In genomic region chr17:31313982-31314787, GRCh38 we compare ENCODE assay signal across 9 cellular contexts. TPM values are rescaled to one million over a fixed set of nuclear protein-coding genes. Genes with fewer than 3 reads are reported as not detected.
A peak's percentile ranks its signal among the peaks of the same experiment; 100 is the strongest.
DNase-seq lines count a peak whose midpoint lies in the region; ATAC-seq, FAIRE-seq and TF ChIP-seq lines count a peak whose summit lies in the region.
"Had no signal": no experiment of that assay in that cellular context is flagged by ENCODE, and none has a peak within 500 bp of the region (broad histone marks: within the 10 kb centered on the region; RNA-seq: fewer than 3 reads in every experiment).

Gene EVI2B (minus strand): TSS chr17:31314054. CDS start chr17:31305609, 8,445 bp downstream.

- DNase-seq in M059J (ENCODE audit: low read depth): peak; percentile 88
- peak; percentile 39 for DNase-seq in astrocyte (ENCODE audit: low read depth)
- DNase-seq in naive thymus-derived CD4-positive, alpha-beta T cell: peak in 7 of 9 donors; percentile 51 to 73 (median 69)
- no peak for DNase-seq in NCI-H128 (lab: John Stamatoyannopoulos, UW; ENCODE audit: unreplicated experiment)
- DNase-seq in NCI-H2029 (lab: John Stamatoyannopoulos, UW): no peak
- DNase-seq in glutamatergic neuron: no peak

- no peak within 1 kb of the TSS for H2AFZ ChIP-seq in astrocyte (ENCODE audit: low read depth, low read length)

- peak within 1 kb of the TSS; percentile 4 for H3K4me2 ChIP-seq in astrocyte (ENCODE audit: low read length)

- H3K4me3 ChIP-seq in astrocyte (ENCODE audit: insufficient read depth, low read depth, low read length): no peak within 1 kb of the TSS
- H3K4me3 ChIP-seq in naive thymus-derived CD4-positive, alpha-beta T cell (ENCODE audit: low read length): peak within 1 kb of the TSS; percentile 63

- H3K27me3 Mint-ChIP-seq in astrocyte (ENCODE audit: low read depth, unreplicated experiment): no peaks in the 10 kb centered on the region
- peaks cover 0 to 2% (median 0%) of the 10 kb centered on the region in 5 donors for H3K27me3 Mint-ChIP-seq in naive thymus-derived CD4-positive, alpha-beta T cell
- H3K27me3 Mint-ChIP-seq in glutamatergic neuron (ENCODE audit: unreplicated experiment): no peaks in the 10 kb centered on the region

- FAIRE-seq in astrocyte (lab: Jason Lieb, UNC): no peak

- intact Hi-C loops in naive thymus-derived CD4-positive, alpha-beta T cell (cut with micrococcal nuclease): loop anchor here (5.0 to 10.0 kb wide), 6 partner anchors 58 to 1919 kb away; partner anchors contain the start of genes CRLF3 (in 1 of the 2), NF1 (in 1 of the 2) and TAOK1 (in 1 of the 2)

- no peaks in the 10 kb centered on the region for H3K27me3 ChIP-seq in astrocyte (ENCODE audit: insufficient read depth, low read length)
- no peaks in the 10 kb centered on the region for H3K27me3 ChIP-seq in naive thymus-derived CD4-positive, alpha-beta T cell (ENCODE audit: control insufficient read depth in 2 of 2, insufficient read depth in 2 of 2, low read length in 2 of 2)

- ATAC-seq in GM18505 (IDR thresholded peaks at IDR 0.05; ENCODE audit: unreplicated experiment): peak; percentile 34
- ATAC-seq in naive thymus-derived CD4-positive, alpha-beta T cell: peak; percentile 46
- ATAC-seq in HG02623 (IDR thresholded peaks at IDR 0.05; ENCODE audit: unreplicated experiment): no peak

- H4K20me1 ChIP-seq in astrocyte (ENCODE audit: insufficient read depth, low read length): no peaks in the 10 kb centered on the region

- H3K4me1 ChIP-seq in astrocyte (ENCODE audit: insufficient read depth, low read length): peaks cover 7% of the 10 kb centered on the region
- peaks cover 27 to 41% of the 10 kb centered on the region in 2 donors for H3K4me1 ChIP-seq in naive thymus-derived CD4-positive, alpha-beta T cell (ENCODE audit: control insufficient read depth in 2 of 2, insufficient read depth in 2 of 2, low read length in 2 of 2)

- peak; percentile 49 for TF ChIP-seq POLR2A in GM18505 (IDR thresholded peaks at IDR 0.05; ENCODE audit: borderline replicate concordance, extremely low read depth, insufficient read depth, insufficient read length)

- no peaks in the 10 kb centered on the region for H3K9me3 ChIP-seq in astrocyte (ENCODE audit: insufficient read depth, low read depth, low read length)
- no peaks in the 10 kb centered on the region for H3K9me3 ChIP-seq in naive thymus-derived CD4-positive, alpha-beta T cell (ENCODE audit: control insufficient read depth in 2 of 3, low read length in 3 of 3)

- CTCF ChIA-PET in naive thymus-derived CD4-positive, alpha-beta T cell (lab: Charles Lee): no interaction called here

- H3K36me3 Mint-ChIP-seq in astrocyte (ENCODE audit: low read depth, unreplicated experiment) (peaks cover 1% of the 10 kb centered on the region), glutamatergic neuron (ENCODE audit: unreplicated experiment) (no peaks in the 10 kb centered on the region)
- peaks cover 3 to 28% (median 8%) of the 10 kb centered on the region in 5 donors for H3K36me3 Mint-ChIP-seq in naive thymus-derived CD4-positive, alpha-beta T cell

- no peak within 1 kb of the TSS for H3K4me3 Mint-ChIP-seq in astrocyte (ENCODE audit: unreplicated experiment)
- H3K4me3 Mint-ChIP-seq in naive thymus-derived CD4-positive, alpha-beta T cell: peak within 1 kb of the TSS; percentile 85 to 98 (median 92)
- no peak within 1 kb of the TSS for H3K4me3 Mint-ChIP-seq in glutamatergic neuron (ENCODE audit: unreplicated experiment)

- H3K9me3 Mint-ChIP-seq in astrocyte (ENCODE audit: unreplicated experiment) (no peaks in the 10 kb centered on the region), glutamatergic neuron (ENCODE audit: unreplicated experiment) (no peaks in the 10 kb centered on the region)
- peaks cover 0 to 3% (median 0%) of the 10 kb centered on the region in 11 donors for H3K9me3 Mint-ChIP-seq in naive thymus-derived CD4-positive, alpha-beta T cell

- POLR2A ChIA-PET in naive thymus-derived CD4-positive, alpha-beta T cell (lab: Charles Lee): interaction anchor here (0.7 to 5.3 kb wide), 7 partner anchors 6 to 195 kb away, joined by 3 to 73 read pairs (median 10); partner anchors contain the start of gene EVI2A

- no peak for TF ChIP-seq CTCF in astrocyte (IDR thresholded peaks at IDR 0.05; ENCODE audit: insufficient read depth, low read depth, low read length)
- no peak for TF ChIP-seq CTCF in glutamatergic neuron (IDR thresholded peaks at IDR 0.05; ENCODE audit: partially characterized antibody, unreplicated experiment)

- H3K9ac ChIP-seq in astrocyte (ENCODE audit: low read length): no peak within 1 kb of the TSS

- no peaks in the 10 kb centered on the region for H3K79me2 ChIP-seq in astrocyte (ENCODE audit: insufficient read depth, low read length)

- H3K27ac Mint-ChIP-seq in astrocyte (ENCODE audit: unreplicated experiment) (no peak within 1 kb of the TSS), glutamatergic neuron (ENCODE audit: unreplicated experiment) (no peak within 1 kb of the TSS)
- peak within 1 kb of the TSS; percentile 84 to 98 (median 95) for H3K27ac Mint-ChIP-seq in naive thymus-derived CD4-positive, alpha-beta T cell

- no peak within 1 kb of the TSS for H3K27ac ChIP-seq in astrocyte (ENCODE audit: low read depth, low read length)
- peak within 1 kb of the TSS; percentile 82 for H3K27ac ChIP-seq in naive thymus-derived CD4-positive, alpha-beta T cell (ENCODE audit: low read depth, low read length)
- H3K27ac ChIP-seq: VCaP had no signal

- peaks cover 15% of the 10 kb centered on the region for H3K4me1 Mint-ChIP-seq in astrocyte (ENCODE audit: low read depth, unreplicated experiment)
- H3K4me1 Mint-ChIP-seq in naive thymus-derived CD4-positive, alpha-beta T cell: peaks cover 31 to 52% (median 44%) of the 10 kb centered on the region in 7 donors
- H3K4me1 Mint-ChIP-seq in glutamatergic neuron (ENCODE audit: low read depth, unreplicated experiment): peaks cover 6% of the 10 kb centered on the region

- no peaks in the 10 kb centered on the region for H3K36me3 ChIP-seq in astrocyte (ENCODE audit: insufficient read depth, low read length)
- no peaks in the 10 kb centered on the region for H3K36me3 ChIP-seq in naive thymus-derived CD4-positive, alpha-beta T cell (ENCODE audit: control insufficient read depth in 2 of 3, insufficient read depth in 3 of 3, low read length in 3 of 3)

RNA-seq across cellular contexts. Expression of gene EVI2B, which starts in this region (rescaled TPM):
- 1.5 and 2.4 TPM in 2 replicates for total RNA-seq in M059J (2014; rRNA removed; shearing (Covaris generic))
- total RNA-seq in astrocyte: 0.11 TPM in 1 of 2 replicates, not detected in the other
- 100 to 1,000 TPM in 3 of 5 experiments, 10 to 100 TPM in 2; 57.8 to 154 (median 134) TPM for total RNA-seq in naive thymus-derived CD4-positive, alpha-beta T cell
- 10 to 100 TPM; 80.4 to 84.4 TPM for polyA plus RNA-seq in naive thymus-derived CD4-positive, alpha-beta T cell
- not detected for total RNA-seq in glutamatergic neuron (ENCODE audit: unreplicated experiment)

Comparison
In these comparisons a context has a peak if more than half of its experiments do, and no peak if none do; other contexts are left out.
1. RNA of gene EVI2B (total RNA-seq): 57.8 to 154 TPM in naive thymus-derived CD4-positive, alpha-beta T cell; 1.5 to 2.4 TPM in M059J, 0.11 TPM in astrocyte and not detected in glutamatergic neuron (single experiment); every median in the first group is over 10 times any median in the second.
2. Peak in DNase-seq and H3K4me2 ChIP-seq in astrocyte; RNA of the gene not detected or under 1 TPM.
3. DNase-seq: peak in M059J (single experiment) and naive thymus-derived CD4-positive, alpha-beta T cell (7 of 9); none in NCI-H128 (single experiment), NCI-H2029 (single experiment) and glutamatergic neuron (single experiment).
4. H3K27ac Mint-ChIP-seq: peak in naive thymus-derived CD4-positive, alpha-beta T cell (9 of 9); none in astrocyte (single experiment) and glutamatergic neuron (single experiment).
5. H3K4me3 Mint-ChIP-seq: peak in naive thymus-derived CD4-positive, alpha-beta T cell (10 of 10); none in astrocyte (single experiment) and glutamatergic neuron (single experiment).